14 cellular contexts compared by ENCODE assay signal in genomic region chr4:140257461-140258305, GRCh38.
DNase-seq lines count a peak whose midpoint lies in the region; TF ChIP-seq lines count a peak whose summit lies in the region.
"Had no signal": no experiment of that assay in that cellular context is flagged by ENCODE, and none has a peak within 500 bp of the region (broad histone marks: within the 10 kb centered on the region; RNA-seq: fewer than 3 reads in every experiment).

No MANE protein-coding gene starts in this region.

- no peak for TF ChIP-seq POLR2A in transverse colon (IDR thresholded peaks at IDR 0.05)

- 70% methylated on average over 10 of the region's 10 CpGs for WGBS in hepatocyte (ENCODE audit: low lambda C conversion rate, missing lambda C conversion rate)
- WGBS in transverse colon (ENCODE audit: low coverage in 1 of 2), 2 donors: 72% methylated on average over 10 of the region's 10 CpGs; no CpG with 5 or more reads in 1 of the 2 donors

- peaks cover 57% of the 10 kb centered on the region for H3K4me1 ChIP-seq in SJSA1 (replicated peaks)
- H3K4me1 ChIP-seq in hepatocyte (ENCODE audit: insufficient read depth): peaks cover 33% of the 10 kb centered on the region
- peaks cover 3 to 20% (median 6%) of the 10 kb centered on the region in 4 donors for H3K4me1 ChIP-seq in transverse colon
- no peaks in the 10 kb centered on the region for H3K4me1 ChIP-seq in colonic mucosa

- no peaks in the 10 kb centered on the region for H3K27me3 ChIP-seq in SJSA1 (replicated peaks)
- H3K27me3 ChIP-seq in hepatocyte: no peaks in the 10 kb centered on the region
- H3K27me3 ChIP-seq in transverse colon: no peaks in the 10 kb centered on the region
- H3K27me3 ChIP-seq in colonic mucosa: no peaks in the 10 kb centered on the region
- H3K27me3 ChIP-seq: heart right ventricle had no signal

- H3K27ac ChIP-seq in SJSA1: peak overlapping the region; percentile 27; the same call in 1 of the 2 replicates
- peak overlapping the region; percentile 85 for H3K27ac ChIP-seq in hepatocyte
- peak overlapping the region; percentile 20 to 94 (median 62) for H3K27ac ChIP-seq in transverse colon
- H3K27ac ChIP-seq in colonic mucosa: no peak overlapping the region

- H3K36me3 ChIP-seq in SJSA1 (no peaks in the 10 kb centered on the region), hepatocyte (replicated peaks; ENCODE audit: insufficient read depth, low read depth) (no peaks in the 10 kb centered on the region), transverse colon (no peaks in the 10 kb centered on the region), colonic mucosa (no peaks in the 10 kb centered on the region)
- H3K36me3 ChIP-seq: heart right ventricle had no signal

- H4K20me1 ChIP-seq in hepatocyte (ENCODE audit: insufficient read depth, poor library complexity, severe bottlenecking): no peaks in the 10 kb centered on the region

- H3K9me2 ChIP-seq in hepatocyte (replicated peaks; ENCODE audit: insufficient read depth): no peaks in the 10 kb centered on the region

- TF ChIP-seq EP300 in transverse colon (IDR thresholded peaks at IDR 0.05; ENCODE audit: low read depth): no peak

- in situ Hi-C loops in transverse colon (cut with MboI; ENCODE audit: low pct_ligation_motif_present in 1 of 4, low pct_unique_long_range_greater_than_20kb in 1 of 4, low sequenced_read_pairs in 3 of 4): loop anchor here (5.0 to 25.0 kb wide), 6 partner anchors 243 to 533 kb away; no protein-coding TSS in a partner anchor

- peak; percentile 14 for DNase-seq in NCI-H187 treated with DMSO at 0.1 percent for 48 hours (lab: John Stamatoyannopoulos, UW)
- no peak for DNase-seq in NCI-H187 (lab: John Stamatoyannopoulos, UW)
- DNase-seq in SJSA1 (ENCODE audit: low read depth in 1 of 2, low spot score in 2 of 2): peak in 1 of 2 experiments; percentile 9
- DNase-seq in hepatocyte (ENCODE audit: low spot score): peak; percentile 22
- DNase-seq in transverse colon: no peak
- DNase-seq in colonic mucosa: no peak
- no peak for DNase-seq in midbrain (lab: John Stamatoyannopoulos, UW)
- no peak for DNase-seq in NCI-H1930 (lab: John Stamatoyannopoulos, UW)
- DNase-seq: activated CD4-positive, alpha-beta T cell treated with anti-CD3 and anti-CD28 coated beads, Interleukin-2, amount 50 U/mL, for 48 hours; activated naive CD4-positive, alpha-beta T cell treated with anti-CD3 and anti-CD28 coated beads for 36 hours; cortex of kidney; heart right ventricle; KG1; T-cell had no signal

- H3K9me3 ChIP-seq in SJSA1 (replicated peaks) (no peaks in the 10 kb centered on the region), hepatocyte (ENCODE audit: low read depth) (no peaks in the 10 kb centered on the region), transverse colon (no peaks in the 10 kb centered on the region), colonic mucosa (no peaks in the 10 kb centered on the region)
- H3K9me3 ChIP-seq: heart right ventricle had no signal

- no peak overlapping the region for H3K4me3 ChIP-seq in SJSA1
- no peak overlapping the region for H3K4me3 ChIP-seq in hepatocyte
- H3K4me3 ChIP-seq in transverse colon: no peak overlapping the region
- no peak overlapping the region for H3K4me3 ChIP-seq in colonic mucosa
- H3K4me3 ChIP-seq: heart right ventricle had no signal

- TF ChIP-seq CTCF in hepatocyte (IDR thresholded peaks at IDR 0.05; ENCODE audit: poor library complexity) (no peak), transverse colon (IDR thresholded peaks at IDR 0.05) (no peak), colonic mucosa (IDR thresholded peaks at IDR 0.05) (no peak)

- peak overlapping the region; percentile 13 for H2AFZ ChIP-seq in hepatocyte

- intact Hi-C loops in transverse colon (cut with DNase I; ENCODE audit: low total_unique reads): loop anchor here (5.0 kb wide), 1 partner anchor 190 kb away; no protein-coding TSS in a partner anchor
- intact Hi-C loops in colonic mucosa (cut with DNase I): loop anchor here (5.0 to 10.0 kb wide), 3 partner anchors 70 to 603 kb away; no protein-coding TSS in a partner anchor

- H3K79me2 ChIP-seq in hepatocyte: no peaks in the 10 kb centered on the region

- H3K4me2 ChIP-seq in hepatocyte: peak overlapping the region; percentile 58

- no peak overlapping the region for H3K9ac ChIP-seq in colonic mucosa (ENCODE audit: low read depth in 2 of 2, low read length in 2 of 2)

Comparison
In these comparisons a context has a peak if more than half of its experiments do, and no peak if none do; other contexts are left out.
1. DNase-seq: peak in NCI-H187 treated with DMSO at 0.1 percent for 48 hours (single experiment) and hepatocyte (single experiment); none in NCI-H187 (0 of 2), transverse colon (single experiment), colonic mucosa (single experiment), midbrain (single experiment) and NCI-H1930 (0 of 2).